14 cellular contexts compared by ENCODE assay signal in the genomic region with DNA sequence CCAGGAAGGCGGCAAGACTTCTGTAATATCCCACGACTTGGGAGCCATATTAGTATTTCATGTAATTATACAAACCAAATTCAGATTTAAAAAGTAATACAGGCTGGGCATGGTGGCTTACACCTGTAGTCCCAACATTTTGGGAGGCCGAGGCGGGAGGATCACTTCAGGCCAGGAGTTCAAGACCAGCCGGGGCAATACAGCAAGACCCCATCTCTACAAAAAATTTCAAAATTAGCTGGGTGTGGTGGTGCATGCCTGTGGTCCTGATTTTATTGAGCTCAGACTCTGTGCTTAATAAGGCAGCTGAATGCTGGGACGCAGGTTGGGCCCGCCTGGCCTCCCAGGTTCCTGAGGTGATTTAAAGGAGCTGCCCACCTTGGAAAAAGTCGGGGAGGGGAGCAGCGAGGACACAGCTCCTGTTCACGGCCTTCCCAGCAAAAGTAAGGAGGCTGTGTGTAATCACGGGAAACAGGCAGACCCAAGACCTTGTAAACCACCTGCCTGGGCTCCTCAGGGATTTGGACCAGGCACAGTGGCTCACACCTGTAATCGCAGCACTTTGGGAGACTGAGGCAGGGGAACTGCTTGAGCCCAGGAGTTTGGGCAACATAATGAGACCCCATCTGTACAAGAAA.
"Had no signal": no experiment of that assay in that cellular context is flagged by ENCODE, and none has a peak within 500 bp of the region (broad histone marks: within the 10 kb centered on the region; RNA-seq: fewer than 3 reads in every experiment).

No MANE protein-coding gene starts in this region.

- H3K9me3 ChIP-seq: heart left ventricle had no signal

- H3K27me3 ChIP-seq: heart left ventricle had no signal

- H3K4me1 ChIP-seq: heart left ventricle had no signal

- H3K27ac ChIP-seq: heart left ventricle had no signal

- DNase-seq: dermis blood vessel endothelial cell; hippocampal formation; kidney glomerular epithelial cell; mesendoderm; naive B cell; nephron progenitor cell; small intestine; stimulated activated CD4-positive, alpha-beta T cell treated with anti-CD3 and anti-CD28 coated beads, Interleukin-2, amount 100 ng/mL, for 48 hours; stimulated activated naive CD4-positive, alpha-beta T cell treated with Interleukin-2 at 50 U/mL for 16 hours; trophoblast cell had no signal

- H3K4me3 ChIP-seq: heart left ventricle had no signal

- H3K36me3 ChIP-seq: heart left ventricle had no signal

- FAIRE-seq: colon, frontal cortex, small intestine, urothelium cell line had no signal
